ENCODE assay signal across 8 cellular contexts in genomic region chr17:81018044-81018802, GRCh38. TPM values are rescaled to one million over a fixed set of nuclear protein-coding genes. Genes with fewer than 3 reads are reported as not detected.
A peak's percentile ranks its signal among the peaks of the same experiment; 100 is the strongest.
DNase-seq lines count a peak whose midpoint lies in the region; ATAC-seq and TF ChIP-seq lines count a peak whose summit lies in the region.

No MANE protein-coding gene starts in this region.

- CTCF ChIA-PET in T-cell (lab: Charles Lee), result interaction anchor here in 1 of 2 donors (0.6 kb wide), 1 partner anchor 1752 kb away, joined by 3 read pairs; no protein-coding TSS in a partner anchor

- TF ChIP-seq CTCF in HL-60 (IDR thresholded peaks at IDR 0.05; ENCODE audit: insufficient read depth, low read length) (no peak), BE2C (IDR thresholded peaks at IDR 0.05; ENCODE audit: low read depth, low read length) (no peak)

- peak overlapping the region; percentile 45 for H3K9ac ChIP-seq in mucosa of stomach (ENCODE audit: low read length)

- H3K4me1 Mint-ChIP-seq in T-cell, result peaks cover 32 to 35% (median 34%) of the 10 kb centered on the region in 3 donors

- H3K4me3 Mint-ChIP-seq in T-cell, result peak overlapping the region; percentile 78 to 90 (median 80)

- H3K4me3 ChIP-seq in HL-60 (replicated peaks; ENCODE audit: insufficient read depth, low read length) (no peak overlapping the region), mucosa of stomach (ENCODE audit: low read length) (peak overlapping the region; percentile 27), BE2C (ENCODE audit: low read depth, low read length) (no peak overlapping the region)
- H3K4me3 ChIP-seq in effector memory CD4-positive, alpha-beta T cell (ENCODE audit: insufficient read depth, low read depth, low read length, poor library complexity, severe bottlenecking), result peak overlapping the region; percentile 41

- H3K9me3 Mint-ChIP-seq in T-cell, result peaks cover 0 to 4% (median 0%) of the 10 kb centered on the region in 3 donors

- H3K27ac ChIP-seq in HL-60 (replicated peaks), result peak overlapping the region; percentile 60
- peak overlapping the region; percentile 63 for H3K27ac ChIP-seq in effector memory CD4-positive, alpha-beta T cell (ENCODE audit: insufficient read depth, low read length, poor library complexity, severe bottlenecking)

- H3K27me3 ChIP-seq in HL-60 (ENCODE audit: insufficient read depth, poor library complexity, severe bottlenecking), result no peaks in the 10 kb centered on the region
- no peaks in the 10 kb centered on the region for H3K27me3 ChIP-seq in effector memory CD4-positive, alpha-beta T cell (replicated peaks; ENCODE audit: control insufficient read depth, insufficient read depth, low read length, poor library complexity, severe bottlenecking)
- H3K27me3 ChIP-seq in mucosa of stomach (ENCODE audit: control insufficient read depth, insufficient read depth, low read length), result no peaks in the 10 kb centered on the region
- no peaks in the 10 kb centered on the region for H3K27me3 ChIP-seq in BE2C

- DNase-seq in Ammon's horn (ENCODE audit: low spot score) (peak; percentile 19), HL-60 (ENCODE audit: low read depth in 1 of 2, low spot score in 1 of 2) (peak in 1 of 2 experiments; percentile 38), T-cell (peak in 22 of 34 experiments; percentile 10 to 58 (median 28)), BE2C (no peak)
- DNase-seq in effector memory CD4-positive, alpha-beta T cell, result peak in 1 of 3 donors; percentile 15

- POLR2A ChIA-PET in T-cell (lab: Charles Lee), result interaction anchor here in 1 of 2 donors (1.2 kb wide), 1 partner anchor 11 kb away, joined by 3 read pairs; no protein-coding TSS in a partner anchor

- H3K4me1 ChIP-seq in effector memory CD4-positive, alpha-beta T cell (ENCODE audit: control insufficient read depth, insufficient read depth, low read length, poor library complexity, severe bottlenecking), result peaks cover 18% of the 10 kb centered on the region
- H3K4me1 ChIP-seq in mucosa of stomach (ENCODE audit: control insufficient read depth, insufficient read depth, low read length) (peaks cover 29% of the 10 kb centered on the region), BE2C (no peaks in the 10 kb centered on the region)

- no peaks in the 10 kb centered on the region for H3K36me3 Mint-ChIP-seq in T-cell

- H3K9me3 ChIP-seq in effector memory CD4-positive, alpha-beta T cell (ENCODE audit: control insufficient read depth, low read length), result no peaks in the 10 kb centered on the region
- H3K9me3 ChIP-seq in mucosa of stomach (ENCODE audit: control insufficient read depth, low read length) (no peaks in the 10 kb centered on the region), BE2C (no peaks in the 10 kb centered on the region)

- no peaks in the 10 kb centered on the region for H3K27me3 Mint-ChIP-seq in T-cell

- peak overlapping the region; percentile 97 for H3K27ac Mint-ChIP-seq in T-cell

- peak; percentile 89 to 93 (median 92) for ATAC-seq in T-cell (replicated peaks in 1 of 4)
- no peak for ATAC-seq in GM18870 (IDR thresholded peaks at IDR 0.05; ENCODE audit: unreplicated experiment)
- ATAC-seq in HG03139 (IDR thresholded peaks at IDR 0.05; ENCODE audit: unreplicated experiment), result no peak

- H3K36me3 ChIP-seq in effector memory CD4-positive, alpha-beta T cell (ENCODE audit: control insufficient read depth, insufficient read depth, low read length), result no peaks in the 10 kb centered on the region
- H3K36me3 ChIP-seq in mucosa of stomach (ENCODE audit: control insufficient read depth, insufficient read depth, low read length), result no peaks in the 10 kb centered on the region
- no peaks in the 10 kb centered on the region for H3K36me3 ChIP-seq in BE2C

RNA-seq across cellular contexts. Expression of gene BAIAP2, which starts 16.7 kb away (rescaled TPM):
- total RNA-seq in T-cell, result 10 to 100 TPM in 3 of 5 donors, 1 to 10 TPM in 2; 6.3 to 12.0 (median 10.1) TPM
- polyA plus RNA-seq in BE2C (2012; ENCODE audit: insufficient read depth, insufficient read length, low read depth), result 54.3 TPM

RNA-seq across cellular contexts. Expression of gene CHMP6, which starts 26.6 kb away (rescaled TPM):
- 10 to 100 TPM; 25.0 to 48.9 (median 43.2) TPM for total RNA-seq in T-cell
- polyA plus RNA-seq in BE2C (2012; ENCODE audit: insufficient read depth, insufficient read length, low read depth), result 21.2 TPM

Comparison
In these comparisons a context has a peak if more than half of its experiments do, and no peak if none do; other contexts are left out.
1. H3K4me3 ChIP-seq: peak in effector memory CD4-positive, alpha-beta T cell (single experiment) and mucosa of stomach (single experiment); none in HL-60 (single experiment) and BE2C (single experiment).
2. ATAC-seq: peak in T-cell (4 of 4); none in GM18870 (single experiment) and HG03139 (single experiment).